8 cellular contexts compared by ENCODE assay signal in genomic region chr12:56522486-56523193, GRCh38. TPM values are rescaled to one million over a fixed set of nuclear protein-coding genes. Genes with fewer than 3 reads are reported as not detected.
DNase-seq lines count a peak whose midpoint lies in the region; ATAC-seq and TF ChIP-seq lines count a peak whose summit lies in the region.

No MANE protein-coding gene starts in this region.

- no peaks in the 10 kb centered on the region for H3K36me3 Mint-ChIP-seq in glutamatergic neuron (ENCODE audit: unreplicated experiment)

- peaks cover 2% of the 10 kb centered on the region for H3K9me3 Mint-ChIP-seq in glutamatergic neuron (ENCODE audit: unreplicated experiment)

- peak in 2 of 4 donors; percentile 18 to 19 for ATAC-seq in psoas muscle
- ATAC-seq in HG03457 (IDR thresholded peaks at IDR 0.05; ENCODE audit: unreplicated experiment) = no peak
- ATAC-seq in GM18511 (IDR thresholded peaks at IDR 0.05; ENCODE audit: unreplicated experiment) = no peak

- H3K4me1 Mint-ChIP-seq in glutamatergic neuron (ENCODE audit: low read depth, unreplicated experiment) = peaks cover 6% of the 10 kb centered on the region

- H3K4me1 ChIP-seq in HEK293 (ENCODE audit: control insufficient read depth, insufficient read depth, low read length) (peaks cover 5% of the 10 kb centered on the region; the same call in 1 of the 2 replicates), psoas muscle (no peaks in the 10 kb centered on the region)

- H3K9me3 ChIP-seq in HEK293 (ENCODE audit: control insufficient read depth, insufficient read depth, low read depth, low read length) = no peaks in the 10 kb centered on the region
- H3K9me3 ChIP-seq in psoas muscle = no peaks in the 10 kb centered on the region

- H3K4me3 Mint-ChIP-seq in glutamatergic neuron (ENCODE audit: unreplicated experiment) = peak overlapping the region; percentile 93

- no peaks in the 10 kb centered on the region for H3K27me3 ChIP-seq in psoas muscle (ENCODE audit: insufficient read depth in 3 of 3, low read length in 2 of 3)

- H3K27ac Mint-ChIP-seq in glutamatergic neuron (ENCODE audit: unreplicated experiment) = no peak overlapping the region

- 17 to 32% (median 22%) methylated on average over 4 of the region's 4 CpGs for WGBS in psoas muscle, 3 donors

- H3K36me3 ChIP-seq in HEK293 (ENCODE audit: control insufficient read depth in 2 of 2, insufficient read depth in 1 of 2, low read length in 2 of 2) = no peaks in the 10 kb centered on the region; a peak in 1 of 3 replicates
- no peaks in the 10 kb centered on the region for H3K36me3 ChIP-seq in psoas muscle (ENCODE audit: insufficient read depth in 1 of 2, low read depth in 1 of 2)

- H3K27me3 Mint-ChIP-seq in glutamatergic neuron (ENCODE audit: unreplicated experiment) = no peaks in the 10 kb centered on the region

- CTCF ChIA-PET in HEK293 (lab: Yijun Ruan, JAX) = interaction anchor here (0.5 to 4.7 kb wide), 16 partner anchors 8 to 457 kb away, joined by 3 to 26 read pairs (median 3); no protein-coding TSS in a partner anchor

- H3K4me3 ChIP-seq in HEK293 (ENCODE audit: low read depth, low read length) (peak overlapping the region; percentile 29), WI38 (ENCODE audit: low read depth, low read length) (peak overlapping the region; percentile 80), psoas muscle (peak overlapping the region; percentile 71)

- no peak for DNase-seq in glutamatergic neuron
- no peak for DNase-seq in psoas muscle
- DNase-seq in NCI-H2171 treated with DMSO at 0.1 percent for 48 hours (lab: John Stamatoyannopoulos, UW) = no peak
- DNase-seq in T-helper 9 cell = no peak

- intact Hi-C loops in psoas muscle (cut with DNase I) = loop anchor here in 1 of 2 donors (5.0 kb wide), 1 partner anchor 110 kb away; the partner anchor contains the start of gene BAZ2A

- peak overlapping the region; percentile 67; the same call in 1 of the 2 replicates for H3K27ac ChIP-seq in HEK293 (ENCODE audit: extremely low read depth, low read depth, low read length)
- peak overlapping the region; percentile 77 for H3K27ac ChIP-seq in psoas muscle

- POLR2A ChIA-PET in HEK293 (lab: Yijun Ruan, JAX) = interaction anchor here (0.6 to 2.4 kb wide), 4 partner anchors 34 to 163 kb away, joined by 4 to 27 read pairs (median 8); partner anchors contain the start of genes GLS2 and STAT2

- TF ChIP-seq CTCF in HEK293 (tag by site-specific recombination; IDR thresholded peaks at IDR 0.05) = no peak
- TF ChIP-seq CTCF in WI38 (IDR thresholded peaks at IDR 0.05; ENCODE audit: low read depth, low read length) = no peak
- TF ChIP-seq CTCF in glutamatergic neuron (IDR thresholded peaks at IDR 0.05; ENCODE audit: partially characterized antibody, unreplicated experiment) = no peak
- no peak for TF ChIP-seq CTCF in psoas muscle (IDR thresholded peaks at IDR 0.05)

TF ChIP-seq in HEK293, 187 proteins besides CTCF, POLR2A, EP300 and RAD21:
- TF ChIP-seq IKZF3 (tag by site-specific recombination; IDR thresholded peaks at IDR 0.05) (peak; percentile 53; the same call in 1 of the 2 replicates), ZBTB17 (tag by site-specific recombination; IDR thresholded peaks at IDR 0.05) (peak; percentile 61), PRDM10 (tag by site-specific recombination; IDR thresholded peaks at IDR 0.05) (peak; percentile 8; the same call in 1 of the 2 replicates), INSM2 (tag by site-specific recombination; IDR thresholded peaks at IDR 0.05) (0 out of 2 replicates have a peak, but pooled peaks have one; percentile 57), ZNF660 (tag by site-specific recombination; IDR thresholded peaks at IDR 0.05) (peak; percentile 47), WT1 (tag by site-specific recombination; IDR thresholded peaks at IDR 0.05) (no peak), ZNF560 (tag by site-specific recombination; IDR thresholded peaks at IDR 0.05; ENCODE audit: borderline replicate concordance) (no peak)

RNA-seq across cellular contexts. Expression of gene RBMS2, which starts 1.0 kb away (rescaled TPM):
- total RNA-seq in glutamatergic neuron (ENCODE audit: unreplicated experiment) (10.2 TPM), psoas muscle (10 to 100 TPM; 11.8 to 20.5 (median 14.8) TPM)
- 1 to 10 TPM; 3.0 to 5.0 (median 3.8) TPM for polyA plus RNA-seq in psoas muscle

RNA-seq across cellular contexts. Expression of gene GLS2, which starts 34.7 kb away (rescaled TPM):
- total RNA-seq in glutamatergic neuron (ENCODE audit: unreplicated experiment) = 0.91 TPM
- total RNA-seq in psoas muscle = under 1 TPM in 1 of 4 donors, not detected in 3; 0.19 TPM
- polyA plus RNA-seq in psoas muscle = under 1 TPM; 0.08 to 0.18 (median 0.11) TPM

RNA-seq across cellular contexts. Expression of gene SPRYD4, which starts 54.3 kb away (rescaled TPM):
- 3.6 TPM for total RNA-seq in glutamatergic neuron (ENCODE audit: unreplicated experiment)
- total RNA-seq in psoas muscle = 1 to 10 TPM; 2.8 to 4.4 (median 3.7) TPM
- polyA plus RNA-seq in psoas muscle = 1 to 10 TPM; 1.7 to 4.6 (median 2.7) TPM

Comparison
In these comparisons a context has a peak if more than half of its experiments do, and no peak if none do; other contexts are left out.
1. H3K4me3 ChIP-seq: peak in every context shown above with its lines; median percentile 80 in WI38; 71 in psoas muscle; 29 in HEK293.